ENCODE assay signal across 13 cellular contexts in genomic region chr2:101752708-101753107, GRCh38. TPM values are rescaled to one million over a fixed set of nuclear protein-coding genes. Genes with fewer than 3 reads are reported as not detected.
DNase-seq lines count a peak whose midpoint lies in the region; ATAC-seq and TF ChIP-seq lines count a peak whose summit lies in the region.
"Had no signal": no experiment of that assay in that cellular context is flagged by ENCODE, and none has a peak within 500 bp of the region (broad histone marks: within the 10 kb centered on the region; RNA-seq: fewer than 3 reads in every experiment).

No MANE protein-coding gene starts in this region.

- H3K9me3 Mint-ChIP-seq in activated T-helper 2 cell treated with anti-CD3 and anti-CD28 coated beads, Interferon-gamma antibody, Interleukin-2, Interleukin-4, amounts not matched to agents 10 μg/mL and 5 μg/mL and 100 μg/mL, durations not matched to agents 14 hours and 24 hours and 36 hours = no peaks in the 10 kb centered on the region

- peak overlapping the region; percentile 15 for H3K9ac ChIP-seq in adipocyte (ENCODE audit: low read length)

- peak overlapping the region in 4 of 12 donors; percentile 16 to 55 (median 29) for H3K27ac ChIP-seq in heart left ventricle

- H3K9me3 ChIP-seq in adipocyte (ENCODE audit: control insufficient read depth, low read length) (no peaks in the 10 kb centered on the region), heart left ventricle (no peaks in the 10 kb centered on the region)

- peaks cover 37% of the 10 kb centered on the region for H3K4me1 Mint-ChIP-seq in activated T-helper 2 cell treated with anti-CD3 and anti-CD28 coated beads, Interferon-gamma antibody, Interleukin-2, Interleukin-4, amounts not matched to agents 10 μg/mL and 5 μg/mL and 100 μg/mL, durations not matched to agents 14 hours and 24 hours and 36 hours (ENCODE audit: low read depth)

- H3K27me3 Mint-ChIP-seq in activated T-helper 2 cell treated with anti-CD3 and anti-CD28 coated beads, Interferon-gamma antibody, Interleukin-2, Interleukin-4, amounts not matched to agents 10 μg/mL and 5 μg/mL and 100 μg/mL, durations not matched to agents 14 hours and 24 hours and 36 hours (ENCODE audit: low read depth) = no peaks in the 10 kb centered on the region

- H3K4me3 ChIP-seq in adipocyte (ENCODE audit: low read length) (no peak overlapping the region), heart left ventricle (no peak overlapping the region)

- H3K36me3 Mint-ChIP-seq in activated T-helper 2 cell treated with anti-CD3 and anti-CD28 coated beads, Interferon-gamma antibody, Interleukin-2, Interleukin-4, amounts not matched to agents 10 μg/mL and 5 μg/mL and 100 μg/mL, durations not matched to agents 14 hours and 24 hours and 36 hours (ENCODE audit: low read depth) = peaks cover 8% of the 10 kb centered on the region

- 11 to 22% (median 14%) methylated on average over 5 of the region's 5 CpGs for WGBS in heart left ventricle, 4 donors

- TF ChIP-seq CTCF in heart left ventricle (IDR thresholded peaks at IDR 0.05) (no peak), omental fat pad (IDR thresholded peaks at IDR 0.05) (no peak)

- intact Hi-C loops in heart left ventricle (cut with DNase I) = loop anchor here in 3 of 10 donors (5.0 to 10.0 kb wide), 3 partner anchors 45 to 55 kb away; partner anchors contain the start of gene MAP4K4 (in 1 of the 3)
- intact Hi-C loops in activated T-helper 2 cell treated with anti-CD3 and anti-CD28 coated beads, Interferon-gamma antibody, Interleukin-2, Interleukin-4, amounts not matched to agents 10 μg/mL and 5 μg/mL and 100 μg/mL, durations not matched to agents 14 hours and 24 hours and 36 hours (cut with micrococcal nuclease) = no loop called here

- H3K27me3 ChIP-seq in adipocyte (replicated peaks; ENCODE audit: control insufficient read depth, insufficient read depth, low read length) = no peaks in the 10 kb centered on the region
- no peaks in the 10 kb centered on the region for H3K27me3 ChIP-seq in heart left ventricle

- DNase-seq in C1 segment of cervical spinal cord (lab: John Stamatoyannopoulos, UW) (peak in 9 of 14 donors; percentile 39 to 61 (median 53)), adipocyte (ENCODE audit: low read depth) (no peak), heart left ventricle (peak in 1 of 5 donors; percentile 36), omental fat pad (ENCODE audit: low spot score) (no peak), KBM-7 (no peak), NCI-H2107 treated with DMSO at 0.1 percent for 48 hours (lab: John Stamatoyannopoulos, UW; ENCODE audit: unreplicated experiment) (no peak)
- DNase-seq in activated T-helper 2 cell treated with anti-CD3 and anti-CD28 coated beads, Interferon-gamma antibody, Interleukin-2, Interleukin-4, amounts not matched to agents 10 μg/mL and 5 μg/mL and 100 μg/mL, durations not matched to agents 14 hours and 24 hours and 36 hours (ENCODE audit: low spot score) = no peak
- DNase-seq: effector CD8-positive, alpha-beta T cell; islet precursor cell; NCI-H774; stimulated activated naive CD4-positive, alpha-beta T cell; T-helper 9 cell had no signal

- no peak overlapping the region for H3K27ac Mint-ChIP-seq in activated T-helper 2 cell treated with anti-CD3 and anti-CD28 coated beads, Interferon-gamma antibody, Interleukin-2, Interleukin-4, amounts not matched to agents 10 μg/mL and 5 μg/mL and 100 μg/mL, durations not matched to agents 14 hours and 24 hours and 36 hours

- no peak overlapping the region for H3K4me3 Mint-ChIP-seq in activated T-helper 2 cell treated with anti-CD3 and anti-CD28 coated beads, Interferon-gamma antibody, Interleukin-2, Interleukin-4, amounts not matched to agents 10 μg/mL and 5 μg/mL and 100 μg/mL, durations not matched to agents 14 hours and 24 hours and 36 hours (ENCODE audit: low read depth)

- ATAC-seq in heart left ventricle (peak; percentile 57 to 84 (median 72)), omental fat pad (ENCODE audit: low FRiP score) (peak; percentile 25), HG03196 (IDR thresholded peaks at IDR 0.05; ENCODE audit: unreplicated experiment) (no peak)

- in situ Hi-C loops in KBM-7 (cut with MboI; ENCODE audit: low pct_unique_long_range_greater_than_20kb, low sequenced_read_pairs) = no loop called here

- peaks cover 6% of the 10 kb centered on the region for H3K36me3 ChIP-seq in adipocyte (ENCODE audit: control insufficient read depth, insufficient read depth, low read length, severe bottlenecking)
- H3K36me3 ChIP-seq in heart left ventricle = no peaks in the 10 kb centered on the region

- TF ChIP-seq POLR2A in heart left ventricle (IDR thresholded peaks at IDR 0.05) = no peak

- H3K4me1 ChIP-seq in adipocyte (ENCODE audit: control insufficient read depth, insufficient read depth, low read length) = peaks cover 42% of the 10 kb centered on the region
- peaks cover 17 to 79% (median 66%) of the 10 kb centered on the region in 12 donors for H3K4me1 ChIP-seq in heart left ventricle

RNA-seq across cellular contexts. Expression of gene MAP4K4, which starts 55.2 kb away (rescaled TPM):
- total RNA-seq in heart left ventricle = 100 to 1,000 TPM in 6 of 9 donors, 10 to 100 TPM in 3; 65.3 to 146 (median 114) TPM
- polyA plus RNA-seq in heart left ventricle = 100 to 1,000 TPM in 1 of 2 donors, 10 to 100 TPM in 1; 52.7 to 192 TPM
- 100 to 1,000 TPM in 3 of 4 donors, 10 to 100 TPM in 1; 85.9 to 199 (median 110) TPM for total RNA-seq in omental fat pad
- 36.8 and 40.6 TPM in 2 replicates for total RNA-seq in activated T-helper 2 cell treated with anti-CD3 and anti-CD28 coated beads, Interferon-gamma antibody, Interleukin-2, Interleukin-4, amounts not matched to agents 10 μg/mL and 5 μg/mL and 100 μg/mL, durations not matched to agents 14 hours and 24 hours and 36 hours

Comparison
In these comparisons a context has a peak if more than half of its experiments do, and no peak if none do; other contexts are left out.
1. DNase-seq: peak in C1 segment of cervical spinal cord (9 of 14); none in adipocyte (single experiment), omental fat pad (single experiment), KBM-7 (single experiment), activated T-helper 2 cell treated with anti-CD3 and anti-CD28 coated beads, Interferon-gamma antibody, Interleukin-2, Interleukin-4, amounts not matched to agents 10 μg/mL and 5 μg/mL and 100 μg/mL, durations not matched to agents 14 hours and 24 hours and 36 hours (single experiment) and NCI-H2107 treated with DMSO at 0.1 percent for 48 hours (single experiment).